14 cellular contexts compared by ENCODE assay signal in genomic region chr7:22117222-22117621, GRCh38.
"Had no signal": no experiment of that assay in that cellular context is flagged by ENCODE, and none has a peak within 500 bp of the region (broad histone marks: within the 10 kb centered on the region; RNA-seq: fewer than 3 reads in every experiment).

No MANE protein-coding gene starts in this region.

- H3K4me1 Mint-ChIP-seq: nephron had no signal

- H3K27ac ChIP-seq: esophagus squamous epithelium, foreskin keratinocyte had no signal

- H3K27me3 Mint-ChIP-seq: activated B cell treated with CpG ODN at 0.5 μM for 24 hours had no signal

- H3K27ac Mint-ChIP-seq: activated B cell treated with CpG ODN at 0.5 μM for 24 hours, nephron had no signal

- H3K4me3 Mint-ChIP-seq: activated B cell treated with CpG ODN at 0.5 μM for 24 hours, nephron had no signal

- H3K9me3 Mint-ChIP-seq: activated B cell treated with CpG ODN at 0.5 μM for 24 hours, nephron had no signal

- DNase-seq: activated B cell treated with CpG ODN at 0.5 μM for 24 hours; activated CD4-positive, alpha-beta T cell treated with anti-CD3 and anti-CD28 coated beads, Interleukin-2, amount 50 U/mL, for 1 hour; activated naive CD4-positive, alpha-beta T cell; esophagus squamous epithelium; head of caudate nucleus; left lung; mucosa of descending colon; occipital lobe; stimulated activated CD8-positive, alpha-beta memory T cell treated with anti-CD3 and anti-CD28 coated beads, Interleukin-4, amount 100 ng/mL, for 48 hours; trophoblast cell had no signal

- ATAC-seq: foreskin keratinocyte, left lung, mucosa of descending colon, sciatic nerve, SK-N-SH treated with all-trans-retinoic acid at 6 μM for 48 hours had no signal
